31 cellular contexts compared by ENCODE assay signal in genomic region chr14:39880965-39881364, GRCh38.
"Had no signal": no experiment of that assay in that cellular context is flagged by ENCODE, and none has a peak within 500 bp of the region (broad histone marks: within the 10 kb centered on the region; RNA-seq: fewer than 3 reads in every experiment).

No MANE protein-coding gene starts in this region.

- H3K4me1 ChIP-seq: adrenal gland, body of pancreas, esophagus muscularis mucosa, foreskin keratinocyte, gastrocnemius medialis had no signal

- H3K4me3 ChIP-seq: adrenal gland, body of pancreas, esophagus muscularis mucosa, gastrocnemius medialis had no signal

- H3K36me3 ChIP-seq: adrenal gland, esophagus muscularis mucosa, gastrocnemius medialis, WERI-Rb-1 had no signal

- H3K27me3 ChIP-seq: adrenal gland, body of pancreas, esophagus muscularis mucosa, foreskin keratinocyte, gastrocnemius medialis had no signal

- DNase-seq: activated CD4-positive, alpha-beta memory T cell treated with anti-CD3 and anti-CD28 coated beads for 36 hours; activated CD4-positive, alpha-beta T cell treated with anti-CD3 and anti-CD28 coated beads for 36 hours; activated CD4-positive, alpha-beta T cell treated with anti-CD3 and anti-CD28 coated beads, Interleukin-2, amount 10 ng/mL, durations not matched to agents 24 days and 14 days; activated CD4-positive, CD25-positive, alpha-beta regulatory T cell; activated CD4-positive, CD25-positive, alpha-beta regulatory T cell treated with anti-CD3 and anti-CD28 coated beads, Interleukin-2, amount 50 U/mL, for 72 hours; activated CD8-positive, alpha-beta memory T cell treated with anti-CD3 and anti-CD28 coated beads, Interleukin-2, amount 10 ng/mL, durations not matched to agents 7 days and 5 days; activated CD8-positive, alpha-beta memory T cell treated with anti-CD3 and anti-CD28 coated beads, Interleukin-2, amount 50 U/mL, for 4 hours; activated CD8-positive, alpha-beta T cell treated with anti-CD3 and anti-CD28 coated beads, Interleukin-2, amount 10 ng/mL, durations not matched to agents 7 days and 5 days; activated effector memory CD4-positive, alpha-beta T cell treated with anti-CD3 and anti-CD28 coated beads, Interleukin-2, amount 50 U/mL, for 16 hours; activated naive CD4-positive, alpha-beta T cell treated with anti-CD3 and anti-CD28 coated beads for 36 hours; activated naive CD8-positive, alpha-beta T cell treated with anti-CD3 and anti-CD28 coated beads for 36 hours; activated naive CD8-positive, alpha-beta T cell treated with anti-CD3 and anti-CD28 coated beads, Interleukin-2, amount 50 U/mL, for 24 hours; activated T-cell treated with anti-CD3 and anti-CD28 coated beads, Interleukin-2, amount 50 U/mL, for 1 hour; activated T-cell treated with anti-CD3 and anti-CD28 coated beads, Interleukin-2, amount 50 U/mL, for 48 hours; adrenal gland; amygdala; aorta; body of pancreas; caudate nucleus; cortex of kidney; dermis blood vessel endothelial cell; effector CD4-positive, alpha-beta T cell; effector memory CD8-positive, alpha-beta T cell; erythroblast; foreskin keratinocyte; gastrocnemius medialis; glutamatergic neuron; T-cell; T1000; WERI-Rb-1 had no signal

- H3K27ac ChIP-seq: adrenal gland, body of pancreas, esophagus muscularis mucosa, foreskin keratinocyte, gastrocnemius medialis, WERI-Rb-1 had no signal

- ATAC-seq: activated CD4-positive, alpha-beta T cell treated with anti-CD3 and anti-CD28 coated beads for 36 hours; activated CD8-positive, alpha-beta memory T cell treated with anti-CD3 and anti-CD28 coated beads, Interleukin-2, amount 10 ng/mL, durations not matched to agents 7 days and 5 days; activated CD8-positive, alpha-beta T cell treated with anti-CD3 and anti-CD28 coated beads, Interleukin-2, amount 10 ng/mL, durations not matched to agents 7 days and 5 days; activated naive CD8-positive, alpha-beta T cell treated with anti-CD3 and anti-CD28 coated beads, Interleukin-2, amount 50 U/mL, for 24 hours; body of pancreas; effector memory CD8-positive, alpha-beta T cell; foreskin keratinocyte; gastrocnemius medialis; T-cell had no signal

- H3K9me3 ChIP-seq: adrenal gland, esophagus muscularis mucosa, gastrocnemius medialis had no signal
